In the genomic region with DNA sequence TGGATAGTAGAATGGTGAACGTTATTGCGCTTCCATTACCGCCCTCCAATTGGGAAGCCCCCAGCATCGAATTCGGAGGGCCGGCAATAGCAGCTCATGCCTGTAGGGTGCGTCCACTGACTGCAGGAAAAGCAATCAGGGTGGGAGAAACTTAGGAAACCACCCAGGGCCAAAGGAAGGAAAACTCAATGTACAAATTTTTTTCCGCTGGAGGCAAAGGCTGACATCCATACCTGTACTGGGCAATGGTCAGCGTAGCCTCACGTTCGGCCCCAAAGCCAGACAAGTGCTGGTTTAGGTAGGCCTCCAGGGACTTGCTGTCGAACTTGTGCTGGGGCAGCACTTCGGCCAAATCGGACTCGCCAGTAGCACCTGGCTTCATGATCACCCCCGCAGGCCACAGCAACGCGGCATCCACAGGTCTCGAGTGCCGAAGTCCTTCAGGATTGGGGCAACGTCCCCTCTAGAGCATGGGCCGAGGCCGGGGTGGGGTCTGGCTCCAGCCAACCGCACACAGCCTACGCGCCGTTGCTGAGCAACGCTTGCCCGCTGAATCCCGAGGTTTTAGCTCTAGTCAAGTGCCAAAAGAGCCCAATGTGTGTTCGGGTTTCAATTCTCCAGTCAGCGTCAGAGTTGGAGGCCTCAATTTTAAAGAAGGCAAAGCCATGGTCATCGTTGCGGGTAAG, we compare ENCODE assay signal across 1 cellular context.
TF ChIP-seq lines count a peak whose summit lies in the region.

ACAD11 (minus strand) TSS at position 440 of the 686 bp plus-strand sequence; CDS start at position 382, 58 bp downstream.

TF ChIP-seq in H1, 55 proteins besides CTCF, POLR2A, EP300 and RAD21:
- TF ChIP-seq POLR2AphosphoS5 (IDR thresholded peaks at IDR 0.05; ENCODE audit: low read depth, low read length) (0 out of 2 replicates have a peak, but pooled peaks have one; percentile 37), TBP (IDR thresholded peaks at IDR 0.05; ENCODE audit: low read depth, low read length) (0 out of 2 replicates have a peak, but pooled peaks have one; percentile 7), KDM4A (IDR thresholded peaks at IDR 0.05; ENCODE audit: low read depth, low read length, severe bottlenecking) (peak; percentile 74), BRCA1 (IDR thresholded peaks at IDR 0.05; ENCODE audit: low read depth, low read length) (no peak), SIN3A (conservative IDR thresholded peaks at IDR 0.05 in 1 of 2, IDR thresholded peaks at IDR 0.05 in 1 of 2; ENCODE audit: low read depth in 1 of 2, low read length in 2 of 2) (peak in 1 of 2 experiments; percentile 88; a peak in 1 of 4 replicates), YY1 (IDR thresholded peaks at IDR 0.05; ENCODE audit: low read depth, low read length) (0 out of 2 replicates have a peak, but pooled peaks have one; percentile 14), SAP30 (IDR thresholded peaks at IDR 0.05; ENCODE audit: insufficient read depth, insufficient replicate concordance, low read length) (peak; percentile 79), SRF (IDR thresholded peaks at IDR 0.05; ENCODE audit: low read depth, low read length) (no peak)
